Comparison of ENCODE assay signal across 1 cellular context in genomic region chr3:42130329-42131070, GRCh38.
A peak's percentile ranks its signal among the peaks of the same experiment; 100 is the strongest.
TF ChIP-seq lines count a peak whose summit lies in the region.

No MANE protein-coding gene starts in this region.

TF ChIP-seq in HepG2, 621 proteins besides CTCF, POLR2A, EP300 and RAD21 (continued from another document and continues in another):
- TF ChIP-seq ZBED4 (CRISPR knock-in tag; IDR thresholded peaks at IDR 0.05; ENCODE audit: borderline replicate concordance): peak; percentile 66; the same call in 1 of the 2 replicates
- no peak for TF ChIP-seq ZNF784 (CRISPR knock-in tag; IDR thresholded peaks at IDR 0.05; ENCODE audit: borderline replicate concordance)
- peak; percentile 81 for TF ChIP-seq KDM6A (CRISPR knock-in tag; IDR thresholded peaks at IDR 0.05; ENCODE audit: low read depth)
- no peak for TF ChIP-seq XBP1 (CRISPR knock-in tag; IDR thresholded peaks at IDR 0.05)
- no peak for TF ChIP-seq TRAFD1 (CRISPR knock-in tag; IDR thresholded peaks at IDR 0.05; ENCODE audit: borderline replicate concordance)
- TF ChIP-seq, protein P1, sequence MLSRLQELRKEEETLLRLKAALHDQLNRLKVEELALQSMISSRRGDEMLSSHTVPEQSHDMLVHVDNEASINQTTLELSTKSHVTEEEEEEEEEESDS (CRISPR knock-in tag; IDR thresholded peaks at IDR 0.05; ENCODE audit: borderline replicate concordance): no peak
- peak; percentile 30; the same call in 1 of the 2 replicates for TF ChIP-seq CSRNP1 (CRISPR knock-in tag; IDR thresholded peaks at IDR 0.05)
- peak; percentile 95 for TF ChIP-seq HDAC1 (CRISPR knock-in tag; IDR thresholded peaks at IDR 0.05)
- TF ChIP-seq NCOA1 (CRISPR knock-in tag; IDR thresholded peaks at IDR 0.05): peak; percentile 86; the same call in 1 of the 2 replicates
- TF ChIP-seq MEF2D (CRISPR knock-in tag; IDR thresholded peaks at IDR 0.05): peak; percentile 80; the same call in 1 of the 2 replicates
- peak; percentile 27; the same call in 1 of the 2 replicates for TF ChIP-seq YEATS2 (CRISPR knock-in tag; IDR thresholded peaks at IDR 0.05; ENCODE audit: borderline replicate concordance)
- TF ChIP-seq ZSCAN31 (CRISPR knock-in tag; IDR thresholded peaks at IDR 0.05; ENCODE audit: low read depth): no peak
- TF ChIP-seq ARNT (IDR thresholded peaks at IDR 0.05): no peak
- no peak for TF ChIP-seq BATF2 (CRISPR knock-in tag; IDR thresholded peaks at IDR 0.05)
- TF ChIP-seq DMAP1 (CRISPR knock-in tag; IDR thresholded peaks at IDR 0.05): 0 out of 2 replicates have a peak, but pooled peaks have one; percentile 37
- no peak for TF ChIP-seq CENPX (CRISPR knock-in tag; IDR thresholded peaks at IDR 0.05)
- no peak for TF ChIP-seq KDM1A (CRISPR knock-in tag; IDR thresholded peaks at IDR 0.05)
- TF ChIP-seq MXD3 (CRISPR knock-in tag; IDR thresholded peaks at IDR 0.05): no peak
- TF ChIP-seq, protein P2, sequence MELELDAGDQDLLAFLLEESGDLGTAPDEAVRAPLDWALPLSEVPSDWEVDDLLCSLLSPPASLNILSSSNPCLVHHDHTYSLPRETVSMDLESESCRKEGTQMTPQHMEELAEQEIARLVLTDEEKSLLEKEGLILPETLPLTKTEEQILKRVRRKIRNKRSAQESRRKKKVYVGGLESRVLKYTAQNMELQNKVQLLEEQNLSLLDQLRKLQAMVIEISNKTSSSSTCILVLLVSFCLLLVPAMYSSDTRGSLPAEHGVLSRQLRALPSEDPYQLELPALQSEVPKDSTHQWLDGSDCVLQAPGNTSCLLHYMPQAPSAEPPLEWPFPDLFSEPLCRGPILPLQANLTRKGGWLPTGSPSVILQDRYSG (CRISPR knock-in tag; IDR thresholded peaks at IDR 0.05): no peak
- TF ChIP-seq TMF1 (CRISPR knock-in tag; IDR thresholded peaks at IDR 0.05; ENCODE audit: low read depth): no peak
- no peak for TF ChIP-seq ZC3H4 (CRISPR knock-in tag; IDR thresholded peaks at IDR 0.05; ENCODE audit: borderline replicate concordance)
- no peak for TF ChIP-seq HNRNPK (IDR thresholded peaks at IDR 0.05; ENCODE audit: low read depth, low read length, poor library complexity, severe bottlenecking)
- TF ChIP-seq PAX8 (CRISPR knock-in tag; IDR thresholded peaks at IDR 0.05; ENCODE audit: borderline replicate concordance): no peak
- TF ChIP-seq ZNF512B (CRISPR knock-in tag; IDR thresholded peaks at IDR 0.05; ENCODE audit: borderline replicate concordance): no peak
- no peak for TF ChIP-seq SCMH1 (CRISPR knock-in tag; IDR thresholded peaks at IDR 0.05; ENCODE audit: borderline replicate concordance)
- TF ChIP-seq TCF12 (IDR thresholded peaks at IDR 0.05): no peak
- peak; percentile 95; the same call in 1 of the 2 replicates for TF ChIP-seq TCF12 (CRISPR knock-in tag; IDR thresholded peaks at IDR 0.05)
- peak; percentile 51 for TF ChIP-seq HOXA3 (CRISPR knock-in tag; IDR thresholded peaks at IDR 0.05)
- no peak for TF ChIP-seq GABPB1 (CRISPR knock-in tag; IDR thresholded peaks at IDR 0.05)
- no peak for TF ChIP-seq ZBTB44 (CRISPR knock-in tag; IDR thresholded peaks at IDR 0.05)
- no peak for TF ChIP-seq ZNF234 (CRISPR knock-in tag; conservative IDR thresholded peaks at IDR 0.05)
- TF ChIP-seq, protein P3, sequence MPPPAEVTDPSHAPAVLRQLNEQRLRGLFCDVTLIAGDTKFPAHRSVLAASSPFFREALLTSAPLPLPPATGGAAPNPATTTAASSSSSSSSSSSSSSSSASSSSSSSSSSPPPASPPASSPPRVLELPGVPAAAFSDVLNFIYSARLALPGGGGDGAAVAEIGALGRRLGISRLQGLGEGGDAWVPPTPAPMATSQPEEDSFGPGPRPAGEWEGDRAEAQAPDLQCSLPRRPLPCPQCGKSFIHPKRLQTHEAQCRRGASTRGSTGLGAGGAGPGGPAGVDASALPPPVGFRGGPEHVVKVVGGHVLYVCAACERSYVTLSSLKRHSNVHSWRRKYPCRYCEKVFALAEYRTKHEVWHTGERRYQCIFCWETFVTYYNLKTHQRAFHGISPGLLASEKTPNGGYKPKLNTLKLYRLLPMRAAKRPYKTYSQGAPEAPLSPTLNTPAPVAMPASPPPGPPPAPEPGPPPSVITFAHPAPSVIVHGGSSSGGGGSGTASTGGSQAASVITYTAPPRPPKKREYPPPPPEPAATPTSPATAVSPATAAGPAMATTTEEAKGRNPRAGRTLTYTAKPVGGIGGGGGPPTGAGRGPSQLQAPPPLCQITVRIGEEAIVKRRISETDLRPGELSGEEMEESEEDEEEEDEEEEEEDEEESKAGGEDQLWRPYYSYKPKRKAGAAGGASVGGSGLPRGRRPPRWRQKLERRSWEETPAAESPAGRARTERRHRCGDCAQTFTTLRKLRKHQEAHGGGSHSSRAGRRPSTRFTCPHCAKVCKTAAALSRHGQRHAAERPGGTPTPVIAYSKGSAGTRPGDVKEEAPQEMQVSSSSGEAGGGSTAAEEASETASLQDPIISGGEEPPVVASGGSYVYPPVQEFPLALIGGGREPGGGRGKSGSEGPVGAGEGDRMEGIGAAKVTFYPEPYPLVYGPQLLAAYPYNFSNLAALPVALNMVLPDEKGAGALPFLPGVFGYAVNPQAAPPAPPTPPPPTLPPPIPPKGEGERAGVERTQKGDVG (CRISPR knock-in tag; IDR thresholded peaks at IDR 0.05; ENCODE audit: borderline replicate concordance): no peak
- TF ChIP-seq TFDP1 (CRISPR knock-in tag; IDR thresholded peaks at IDR 0.05; ENCODE audit: borderline replicate concordance): no peak
- no peak for TF ChIP-seq ZNF136 (CRISPR knock-in tag; IDR thresholded peaks at IDR 0.05; ENCODE audit: low read depth)
- TF ChIP-seq, protein P4, sequence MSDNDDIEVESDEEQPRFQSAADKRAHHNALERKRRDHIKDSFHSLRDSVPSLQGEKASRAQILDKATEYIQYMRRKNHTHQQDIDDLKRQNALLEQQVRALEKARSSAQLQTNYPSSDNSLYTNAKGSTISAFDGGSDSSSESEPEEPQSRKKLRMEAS (IDR thresholded peaks at IDR 0.05): no peak; the same call in 1 of the 2 replicates
- no peak for TF ChIP-seq ATM (IDR thresholded peaks at IDR 0.05; ENCODE audit: borderline replicate concordance)
- TF ChIP-seq PAWR (CRISPR knock-in tag; IDR thresholded peaks at IDR 0.05; ENCODE audit: borderline replicate concordance): no peak
- peak; percentile 99 for TF ChIP-seq NFIC (IDR thresholded peaks at IDR 0.05; ENCODE audit: low read length)
